In genomic region chr19:38316477-38317067, GRCh38 we compare ENCODE assay signal across 8 cellular contexts. TPM values are rescaled to one million over a fixed set of nuclear protein-coding genes. Genes with fewer than 3 reads are reported as not detected.
A peak's percentile ranks its signal among the peaks of the same experiment; 100 is the strongest.
DNase-seq lines count a peak whose midpoint lies in the region; ATAC-seq, FAIRE-seq and TF ChIP-seq lines count a peak whose summit lies in the region.

No MANE protein-coding gene starts in this region.

- peaks cover 14% of the 10 kb centered on the region for H3K36me3 Mint-ChIP-seq in Caco-2 (ENCODE audit: insufficient read depth, unreplicated experiment)

- H3K36me3 ChIP-seq in Caco-2 (ENCODE audit: control insufficient read depth, insufficient read depth, low read length) (no peaks in the 10 kb centered on the region), HUES48 (ENCODE audit: control insufficient read depth, insufficient read depth, low read length) (no peaks in the 10 kb centered on the region), brain microvascular endothelial cell (replicated peaks) (no peaks in the 10 kb centered on the region), mucosa of stomach (ENCODE audit: control insufficient read depth, insufficient read depth, low read length) (no peaks in the 10 kb centered on the region)

- intact Hi-C loops in Caco-2 (cut with micrococcal nuclease; ENCODE audit: unreplicated experiment), result loop anchor here (1.0 kb wide), 3 partner anchors 19 to 52 kb away; partner anchors contain the start of genes CATSPERG and SPINT2
- intact Hi-C loops in left colon (cut with DNase I, micrococcal nuclease), result no loop called here

- DNase-seq in Caco-2 (no peak), brain microvascular endothelial cell (no peak), NCI-H187 (lab: John Stamatoyannopoulos, UW) (no peak), left colon (no peak), RCC 7860 (ENCODE audit: low spot score) (no peak)
- DNase-seq in stimulated activated CD4-positive, alpha-beta T cell treated with anti-CD3 and anti-CD28 coated beads, Interleukin-12 subunit alpha, Interleukin-12 subunit beta, amount 100 ng/mL, for 4 hours, result no peak

- no peaks in the 10 kb centered on the region for H3K9me3 ChIP-seq in Caco-2
- H3K9me3 ChIP-seq in HUES48 (ENCODE audit: control insufficient read depth, insufficient read depth, low read length), result no peaks in the 10 kb centered on the region
- no peaks in the 10 kb centered on the region for H3K9me3 ChIP-seq in mucosa of stomach (ENCODE audit: control insufficient read depth, low read length)

- TF ChIP-seq CTCF in Caco-2 (IDR thresholded peaks at IDR 0.05; ENCODE audit: insufficient read depth in 1 of 2, low read depth in 1 of 2, low read length in 1 of 2, severe bottlenecking in 1 of 2, unreplicated experiment in 1 of 2) (no peak), brain microvascular endothelial cell (IDR thresholded peaks at IDR 0.05; ENCODE audit: low read depth, low read length, missing control alignments) (no peak)

- POLR2A ChIA-PET in Caco-2 (lab: Charles Lee), result no interaction called here

- H3K27ac ChIP-seq in HUES48 (ENCODE audit: low read depth, low read length) (peak overlapping the region; percentile 76), brain microvascular endothelial cell (peak overlapping the region; percentile 52)

- H3K27me3 Mint-ChIP-seq in Caco-2 (ENCODE audit: insufficient read depth, unreplicated experiment), result no peaks in the 10 kb centered on the region

- TSS peak; percentile 42 for BruUV-seq in Caco-2 (replicated peaks; lab: Mats Ljungman, UMichigan)

- peaks cover 11% of the 10 kb centered on the region for H3K4me1 Mint-ChIP-seq in Caco-2 (ENCODE audit: low read depth, unreplicated experiment)

- in situ Hi-C loops in brain microvascular endothelial cell (cut with HindIII; ENCODE audit: low pct_ligation_motif_present, low sequenced_read_pairs), result loop anchor here (5.0 kb wide), 1 partner anchor 84 kb away; no protein-coding TSS in a partner anchor

- peak overlapping the region; percentile 96 for H3K4me3 Mint-ChIP-seq in Caco-2 (ENCODE audit: unreplicated experiment)

- ATAC-seq in left colon, result no peak

- H3K27me3 ChIP-seq in Caco-2 (replicated peaks; ENCODE audit: control insufficient read depth, insufficient read depth, low read length) (no peaks in the 10 kb centered on the region), HUES48 (ENCODE audit: control insufficient read depth, insufficient read depth, low read length) (peaks cover 32% of the 10 kb centered on the region), brain microvascular endothelial cell (replicated peaks) (no peaks in the 10 kb centered on the region), mucosa of stomach (ENCODE audit: control insufficient read depth, insufficient read depth, low read length) (no peaks in the 10 kb centered on the region)

- H3K9me3 Mint-ChIP-seq in Caco-2 (ENCODE audit: unreplicated experiment), result no peaks in the 10 kb centered on the region

- peak overlapping the region; percentile 91 for H3K27ac Mint-ChIP-seq in Caco-2 (ENCODE audit: unreplicated experiment)

- H3K4me1 ChIP-seq in Caco-2 (peaks cover 4% of the 10 kb centered on the region; the same call in 1 of the 2 replicates), HUES48 (ENCODE audit: control insufficient read depth, insufficient read depth, low read length) (no peaks in the 10 kb centered on the region; the same call in 1 of the 2 replicates), mucosa of stomach (ENCODE audit: control insufficient read depth, insufficient read depth, low read length) (peaks cover 32% of the 10 kb centered on the region)

- H3K4me3 ChIP-seq in Caco-2 (ENCODE audit: low read depth, low read length) (peak overlapping the region; percentile 36), HUES48 (ENCODE audit: low read depth, low read length) (peak overlapping the region; percentile 48), brain microvascular endothelial cell (ENCODE audit: low read depth, low read length) (peak overlapping the region; percentile 29), mucosa of stomach (ENCODE audit: low read length) (peak overlapping the region; percentile 5)

- no peak for FAIRE-seq in RCC 7860 (lab: Jason Lieb, UNC)

- H3K9ac ChIP-seq in HUES48 (ENCODE audit: low read depth, low read length), result peak overlapping the region; percentile 33; the same call in 1 of the 2 replicates
- peak overlapping the region; percentile 61 for H3K9ac ChIP-seq in mucosa of stomach (ENCODE audit: low read length)

- CTCF ChIA-PET in Caco-2 (lab: Charles Lee), result no interaction called here

RNA-seq across cellular contexts. Expression of gene YIF1B, which starts 0.8 kb away (rescaled TPM):
- total RNA-seq in Caco-2 (2022) (61.7 and 66.7 TPM in 2 replicates), left colon (10 to 100 TPM; 24.1 to 27.6 TPM)

RNA-seq across cellular contexts. Expression of gene KCNK6, which starts 3.1 kb away (rescaled TPM):
- total RNA-seq in Caco-2 (2022) (6.1 and 7.8 TPM in 2 replicates), left colon (10 to 100 TPM; 27.2 to 32.7 TPM)

RNA-seq across cellular contexts. Expression of gene C19orf33, which starts 12.5 kb away (rescaled TPM):
- total RNA-seq in Caco-2 (2022), result 12.7 and 18.6 TPM in 2 replicates
- total RNA-seq in left colon, result 100 to 1,000 TPM; 276 to 333 TPM

RNA-seq across cellular contexts. Expression of gene CATSPERG, which starts 19.1 kb away (rescaled TPM):
- total RNA-seq in Caco-2 (2022) (12.4 and 14.0 TPM in 2 replicates), left colon (1 to 10 TPM; 6.7 to 8.5 TPM)

RNA-seq across cellular contexts. Expression of gene SPINT2, which starts 52.2 kb away (rescaled TPM):
- 728 and 748 TPM in 2 replicates for total RNA-seq in Caco-2 (2022)
- total RNA-seq in left colon, result 100 to 1,000 TPM; 852 to 964 TPM

Comparison
In these comparisons a context has a peak if more than half of its experiments do, and no peak if none do; other contexts are left out.
1. RNA of gene C19orf33, which starts 12.5 kb away (total RNA-seq): 276 to 333 TPM in left colon; 12.7 to 18.6 TPM in Caco-2; every median in the first group is over 10 times any median in the second.
2. Peak in every context shown above with its lines, with median percentiles within 50 percentile points of each other: H3K4me3 ChIP-seq.